8 cellular contexts compared by ENCODE assay signal in the genomic region with DNA sequence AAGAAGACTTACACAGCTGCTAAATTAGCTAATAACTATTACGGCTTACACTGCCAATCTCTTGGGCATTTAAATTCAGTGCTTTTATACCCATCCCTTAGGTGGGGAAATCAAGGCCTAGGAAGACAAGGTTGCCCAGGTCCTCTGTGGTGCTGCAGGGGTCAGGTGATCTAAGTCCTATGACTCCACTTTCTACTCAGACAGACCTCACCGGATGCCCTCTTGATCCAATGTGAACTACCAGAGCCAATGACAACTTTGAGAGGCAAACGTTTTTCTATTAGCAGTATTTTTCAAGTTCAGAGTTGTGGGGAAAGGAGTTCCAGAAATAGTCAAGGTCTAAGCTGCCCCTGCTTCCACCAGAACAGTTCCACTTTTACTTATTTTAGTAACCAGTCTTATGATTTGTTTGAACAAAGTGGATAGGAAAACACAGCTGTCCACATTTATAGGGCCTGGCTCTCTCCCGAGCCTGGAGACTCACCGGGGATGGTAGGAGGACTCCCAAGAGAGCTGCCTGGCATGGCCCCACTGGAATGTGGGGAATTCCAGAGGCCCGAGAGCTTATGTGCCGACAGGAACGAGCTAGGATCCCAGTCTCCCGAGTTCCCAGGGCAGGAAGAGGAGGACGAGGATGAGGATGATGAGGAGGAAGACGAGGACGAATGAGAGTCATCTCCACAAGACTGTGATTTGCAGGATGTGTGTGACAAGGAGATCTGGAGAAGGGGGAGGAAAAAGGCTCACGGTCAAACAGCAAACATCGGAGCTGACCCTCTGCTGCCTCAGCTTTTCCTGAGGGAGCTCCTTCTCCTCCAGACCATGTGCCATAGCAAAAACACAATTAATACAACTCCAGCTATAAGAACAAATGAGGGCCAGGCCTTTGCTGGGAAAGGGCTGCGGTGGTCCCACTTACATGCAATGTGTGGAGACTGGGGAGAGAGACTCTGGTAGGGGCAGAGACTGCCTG. TPM values are rescaled to one million over a fixed set of nuclear protein-coding genes. Genes with fewer than 3 reads are reported as not detected.
DNase-seq lines count a peak whose midpoint lies in the region; ATAC-seq and TF ChIP-seq lines count a peak whose summit lies in the region.

No MANE protein-coding gene starts in this region.

- peak overlapping the region; percentile 83 to 84 for H3K27ac ChIP-seq in coronary artery

- H3K36me3 Mint-ChIP-seq in activated CD4-positive, alpha-beta T cell treated with anti-CD3 and anti-CD28 coated beads, Interleukin-2, amount 10 ng/mL, durations not matched to agents 24 days and 14 days (ENCODE audit: low read depth) = peaks cover 34% of the 10 kb centered on the region

- no peak overlapping the region for H3K4me3 Mint-ChIP-seq in activated CD4-positive, alpha-beta T cell treated with anti-CD3 and anti-CD28 coated beads, Interleukin-2, amount 10 ng/mL, durations not matched to agents 24 days and 14 days

- H3K27me3 Mint-ChIP-seq in activated CD4-positive, alpha-beta T cell treated with anti-CD3 and anti-CD28 coated beads, Interleukin-2, amount 10 ng/mL, durations not matched to agents 24 days and 14 days = no peaks in the 10 kb centered on the region

- TF ChIP-seq CTCF in coronary artery (IDR thresholded peaks at IDR 0.05) = no peak

- peak overlapping the region; percentile 18 for H3K4me3 ChIP-seq in coronary artery

- no peak for DNase-seq in activated CD4-positive, alpha-beta T cell treated with anti-CD3 and anti-CD28 coated beads, Interleukin-2, amount 10 ng/mL, durations not matched to agents 24 days and 14 days
- no peak for DNase-seq in activated CD4-positive, alpha-beta T cell treated with anti-CD3 and anti-CD28 coated beads, Interleukin-2, amount 50 U/mL, for 1 hour
- no peak for DNase-seq in coronary artery (ENCODE audit: low spot score)
- peak; percentile 47 to 85 for DNase-seq in lung microvascular endothelial cell (ENCODE audit: low read depth in 2 of 2)
- peak; percentile 71 for DNase-seq in ureter (ENCODE audit: low spot score)
- DNase-seq in stimulated activated CD8-positive, alpha-beta memory T cell treated with anti-CD3 and anti-CD28 coated beads, Interleukin-4, amount 100 ng/mL, for 48 hours = no peak
- no peak for DNase-seq in stimulated activated naive CD8-positive, alpha-beta T cell treated with anti-CD3 and anti-CD28 coated beads, Interleukin-15, Interleukin-2, amounts not matched to agents 100 U/mL and 50 U/mL, for 24 hours

- no peak for ATAC-seq in HG02973 (IDR thresholded peaks at IDR 0.05; ENCODE audit: unreplicated experiment)
- no peak for ATAC-seq in stimulated activated naive CD8-positive, alpha-beta T cell treated with anti-CD3 and anti-CD28 coated beads, Interleukin-15, Interleukin-2, amounts not matched to agents 100 U/mL and 50 U/mL, for 24 hours

- H3K9me3 Mint-ChIP-seq in activated CD4-positive, alpha-beta T cell treated with anti-CD3 and anti-CD28 coated beads, Interleukin-2, amount 10 ng/mL, durations not matched to agents 24 days and 14 days = no peaks in the 10 kb centered on the region

- peak overlapping the region; percentile 39 for H3K27ac Mint-ChIP-seq in activated CD4-positive, alpha-beta T cell treated with anti-CD3 and anti-CD28 coated beads, Interleukin-2, amount 10 ng/mL, durations not matched to agents 24 days and 14 days

- intact Hi-C loops in activated CD4-positive, alpha-beta T cell treated with anti-CD3 and anti-CD28 coated beads, Interleukin-2, amount 10 ng/mL, durations not matched to agents 24 days and 14 days (cut with micrococcal nuclease) = no loop called here

- peaks cover 5% of the 10 kb centered on the region for H3K4me1 Mint-ChIP-seq in activated CD4-positive, alpha-beta T cell treated with anti-CD3 and anti-CD28 coated beads, Interleukin-2, amount 10 ng/mL, durations not matched to agents 24 days and 14 days

RNA-seq across cellular contexts. Expression of a gene that starts 16.7 kb away (rescaled TPM):
- total RNA-seq in activated CD4-positive, alpha-beta T cell treated with anti-CD3 and anti-CD28 coated beads, Interleukin-2, amount 10 ng/mL, durations not matched to agents 24 days and 14 days = 71.2 and 85.5 TPM in 2 replicates
- total RNA-seq in lung microvascular endothelial cell (7.8 and 16.3 TPM in 2 replicates), ureter (76.0 TPM)

RNA-seq across cellular contexts. Expression of a gene that starts 20.9 kb away (rescaled TPM):
- total RNA-seq in activated CD4-positive, alpha-beta T cell treated with anti-CD3 and anti-CD28 coated beads, Interleukin-2, amount 10 ng/mL, durations not matched to agents 24 days and 14 days = 157 and 172 TPM in 2 replicates
- total RNA-seq in lung microvascular endothelial cell (62.1 and 64.5 TPM in 2 replicates), ureter (89.1 TPM)

RNA-seq across cellular contexts. Expression of a gene that starts 28.0 kb away (rescaled TPM):
- total RNA-seq in activated CD4-positive, alpha-beta T cell treated with anti-CD3 and anti-CD28 coated beads, Interleukin-2, amount 10 ng/mL, durations not matched to agents 24 days and 14 days = 4.5 and 5.2 TPM in 2 replicates
- total RNA-seq in lung microvascular endothelial cell (0.79 and 2.0 TPM in 2 replicates), ureter (7.9 TPM)

RNA-seq across cellular contexts. Expression of a gene that starts 40.3 kb away (rescaled TPM):
- total RNA-seq in activated CD4-positive, alpha-beta T cell treated with anti-CD3 and anti-CD28 coated beads, Interleukin-2, amount 10 ng/mL, durations not matched to agents 24 days and 14 days = 64.9 and 65.3 TPM in 2 replicates
- total RNA-seq in lung microvascular endothelial cell = 24.4 and 30.1 TPM in 2 replicates
- total RNA-seq in ureter = 218 TPM

RNA-seq across cellular contexts. Expression of a gene that starts 54.3 kb away (rescaled TPM):
- total RNA-seq in activated CD4-positive, alpha-beta T cell treated with anti-CD3 and anti-CD28 coated beads, Interleukin-2, amount 10 ng/mL, durations not matched to agents 24 days and 14 days = 147 and 156 TPM in 2 replicates
- 122 and 133 TPM in 2 replicates for total RNA-seq in lung microvascular endothelial cell
- 137 TPM for total RNA-seq in ureter

Comparison
In these comparisons a context has a peak if more than half of its experiments do, and no peak if none do; other contexts are left out.
1. DNase-seq: peak in lung microvascular endothelial cell (2 of 2) and ureter (single experiment); none in activated CD4-positive, alpha-beta T cell treated with anti-CD3 and anti-CD28 coated beads, Interleukin-2, amount 10 ng/mL, durations not matched to agents 24 days and 14 days (single experiment), activated CD4-positive, alpha-beta T cell treated with anti-CD3 and anti-CD28 coated beads, Interleukin-2, amount 50 U/mL, for 1 hour (single experiment), coronary artery (single experiment), stimulated activated CD8-positive, alpha-beta memory T cell treated with anti-CD3 and anti-CD28 coated beads, Interleukin-4, amount 100 ng/mL, for 48 hours (single experiment) and stimulated activated naive CD8-positive, alpha-beta T cell treated with anti-CD3 and anti-CD28 coated beads, Interleukin-15, Interleukin-2, amounts not matched to agents 100 U/mL and 50 U/mL, for 24 hours (single experiment).